Comparison of ENCODE assay signal across 33 cellular contexts in the genomic region with DNA sequence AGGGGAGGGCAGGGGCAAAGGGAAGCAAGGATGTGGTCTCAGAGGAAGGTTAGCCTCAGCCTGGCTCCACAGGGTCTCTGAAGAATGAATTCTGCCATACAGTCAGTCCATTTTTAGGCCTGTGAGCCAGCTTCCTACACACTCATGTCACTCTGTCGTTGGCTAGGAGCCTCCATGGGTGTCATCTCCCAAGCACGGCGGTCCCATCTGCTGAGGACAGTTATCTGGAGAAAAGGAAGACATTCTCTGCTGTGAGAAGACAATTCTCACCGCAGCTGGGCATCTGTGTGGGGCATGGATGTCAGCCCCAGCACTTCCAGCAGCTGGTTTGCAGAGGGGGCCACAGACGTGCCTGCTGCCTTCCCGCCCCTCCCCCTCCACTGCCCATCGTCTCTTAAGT.
"Had no signal": no experiment of that assay in that cellular context is flagged by ENCODE, and none has a peak within 500 bp of the region (broad histone marks: within the 10 kb centered on the region; RNA-seq: fewer than 3 reads in every experiment).

No MANE protein-coding gene starts in this region.

- H3K9me3 ChIP-seq: MG63 had no signal

- H3K4me3 ChIP-seq: MG63 had no signal

- H3K27me3 ChIP-seq: MG63 had no signal

- H3K27ac ChIP-seq: KMS-11 had no signal

- H3K36me3 ChIP-seq: MG63 had no signal

- DNase-seq: Karpas-422, Kasumi-1, MG63, MM.1S, NCI-H1048, NCI-H1092, NCI-H1092 treated with DMSO at 0.1 percent for 48 hours, NCI-H1105, NCI-H1105 treated with DMSO at 0.1 percent for 48 hours, NCI-H1417, NCI-H1417 treated with DMSO at 0.1 percent for 48 hours, NCI-H1436, NCI-H1436 treated with DMSO at 0.1 percent for 48 hours, NCI-H146, NCI-H1694, NCI-H1694 treated with DMSO at 0.1 percent for 48 hours, NCI-H187, NCI-H187 treated with DMSO at 0.1 percent for 48 hours, NCI-H1930, NCI-H2029, NCI-H2029 treated with DMSO at 0.1 percent for 48 hours, NCI-H2081, NCI-H2081 treated with DMSO at 0.1 percent for 48 hours, NCI-H2107, NCI-H2171, NCI-H2171 treated with DMSO at 0.1 percent for 48 hours, NCI-H2227 treated with DMSO at 0.1 percent for 48 hours, NCI-H226, NCI-H345, NCI-H446, NCI-H446 treated with DMSO at 0.1 percent for 48 hours, NCI-H510A had no signal
